Comparison of ENCODE assay signal across 8 cellular contexts in the genomic region with DNA sequence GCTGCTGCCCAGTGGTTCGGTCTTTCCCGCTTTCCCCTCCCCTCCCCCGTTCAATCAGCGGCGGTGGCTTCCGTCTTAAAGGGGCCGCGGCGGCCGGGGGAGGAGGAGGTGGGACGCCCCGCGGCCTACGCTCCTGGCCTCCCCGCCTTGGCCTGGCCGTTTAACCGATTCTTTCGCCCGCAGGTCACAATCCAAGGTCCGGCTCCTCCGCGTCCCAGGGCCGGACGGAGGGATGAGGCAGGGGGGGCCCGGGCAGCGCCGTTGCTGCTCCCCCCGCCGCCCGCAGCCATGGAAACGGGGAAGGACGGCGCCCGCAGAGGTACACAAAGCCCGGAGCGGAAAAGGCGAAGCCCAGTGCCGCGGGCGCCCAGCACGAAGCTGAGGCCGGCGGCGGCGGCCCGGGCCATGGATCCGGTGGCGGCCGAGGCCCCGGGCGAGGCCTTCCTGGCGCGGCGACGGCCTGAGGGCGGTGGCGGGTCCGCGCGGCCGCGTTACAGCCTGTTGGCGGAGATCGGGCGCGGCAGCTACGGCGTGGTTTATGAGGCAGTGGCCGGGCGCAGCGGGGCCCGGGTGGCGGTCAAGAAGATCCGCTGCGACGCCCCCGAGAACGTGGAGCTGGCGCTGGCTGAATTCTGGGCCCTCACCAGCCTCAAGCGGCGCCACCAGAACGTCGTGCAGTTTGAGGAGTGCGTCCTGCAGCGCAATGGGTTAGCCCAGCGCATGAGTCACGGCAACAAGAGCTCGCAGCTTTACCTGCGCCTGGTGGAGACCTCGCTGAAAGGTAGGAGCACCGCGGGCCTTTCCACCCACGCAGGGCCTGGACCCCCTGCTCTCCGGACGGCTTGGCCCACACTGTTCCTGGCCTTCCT. TPM values are rescaled to one million over a fixed set of nuclear protein-coding genes. Genes with fewer than 3 reads are reported as not detected.
DNase-seq lines count a peak whose midpoint lies in the region; ATAC-seq and FAIRE-seq lines count a peak whose summit lies in the region.

No MANE protein-coding gene starts in this region.

- peak overlapping the region; percentile 71 for H3K4me3 ChIP-seq in Karpas-422 (ENCODE audit: low read length)

- no peak for FAIRE-seq in frontal cortex (lab: Jason Lieb, UNC)

- DNase-seq in ELF-1 (ENCODE audit: low read depth, low spot score) (peak; percentile 93), Karpas-422 (peak; percentile 95), SHP77 treated with DMSO at 0.1 percent for 48 hours (lab: John Stamatoyannopoulos, UW) (peak; percentile 89), frontal cortex (ENCODE audit: low spot score in 2 of 2) (peak; percentile 92 to 97), nucleus accumbens (lab: John Stamatoyannopoulos, UW) (peak in 54 of 56 donors; percentile 59 to 97 (median 91)), superior temporal gyrus (ENCODE audit: extremely low spot score) (peak; percentile 85)
- peak; percentile 72 to 86 (median 80) for DNase-seq in activated naive CD4-positive, alpha-beta T cell (lab: John Stamatoyannopoulos, UW)

- peaks cover 12% of the 10 kb centered on the region for H3K79me2 ChIP-seq in Karpas-422 (ENCODE audit: low read length)

- peaks cover 29% of the 10 kb centered on the region for H3K4me1 ChIP-seq in Karpas-422 (ENCODE audit: low read length)

- H3K4me2 ChIP-seq in Karpas-422 (ENCODE audit: low read depth, low read length, poor library complexity, severe bottlenecking): peak overlapping the region; percentile 85

- H3K27me3 ChIP-seq in Karpas-422 (ENCODE audit: low read length): no peaks in the 10 kb centered on the region

- peaks cover 10% of the 10 kb centered on the region for H3K36me3 ChIP-seq in Karpas-422 (ENCODE audit: insufficient read depth, low read length)

- H2AFZ ChIP-seq in Karpas-422 (ENCODE audit: low read length): peak overlapping the region; percentile 94

- peaks cover 43% of the 10 kb centered on the region for H4K20me1 ChIP-seq in Karpas-422 (ENCODE audit: insufficient read depth, low read depth, low read length)

- H3K9ac ChIP-seq in Karpas-422 (ENCODE audit: low read length): peak overlapping the region; percentile 91

- H3K27ac ChIP-seq in Karpas-422 (ENCODE audit: low read length): peak overlapping the region; percentile 89

- H3K9me3 ChIP-seq in Karpas-422 (ENCODE audit: low read length): no peaks in the 10 kb centered on the region

- ATAC-seq in GM21825 (IDR thresholded peaks at IDR 0.05; ENCODE audit: unreplicated experiment): peak; percentile 52

- H3K9me2 ChIP-seq in Karpas-422 (replicated peaks; ENCODE audit: insufficient read depth, low read length): no peaks in the 10 kb centered on the region

RNA-seq across cellular contexts. Expression of gene STK35, which starts 1.2 kb away (rescaled TPM):
- total RNA-seq in Karpas-422 (2014; rRNA removed; shearing (Covaris generic); ENCODE audit: low replicate concordance): 8.7 and 9.2 TPM in 2 replicates
- total RNA-seq in frontal cortex: 9.8 TPM

Comparison
In these comparisons a context has a peak if more than half of its experiments do, and no peak if none do; other contexts are left out.
1. Peak in every context shown above with its lines: DNase-seq, ATAC-seq, H3K4me3 ChIP-seq and H3K27ac ChIP-seq.